Comparison of ENCODE assay signal across 9 cellular contexts in genomic region chr5:14871573-14872069, GRCh38. TPM values are rescaled to one million over a fixed set of nuclear protein-coding genes. Genes with fewer than 3 reads are reported as not detected.
DNase-seq lines count a peak whose midpoint lies in the region; ATAC-seq and TF ChIP-seq lines count a peak whose summit lies in the region.
"Had no signal": no experiment of that assay in that cellular context is flagged by ENCODE, and none has a peak within 500 bp of the region (broad histone marks: within the 10 kb centered on the region; RNA-seq: fewer than 3 reads in every experiment).

TSS of gene ANKH (minus strand) at chr5:14871778. CDS start at chr5:14871447, 331 bp downstream.

- H3K36me3 Mint-ChIP-seq in activated CD8-positive, alpha-beta T cell treated with anti-CD3 and anti-CD28 coated beads for 36 hours (ENCODE audit: low read depth) = peaks cover 17% of the 10 kb centered on the region

- no peaks in the 10 kb centered on the region for H3K9me3 Mint-ChIP-seq in activated CD8-positive, alpha-beta T cell treated with anti-CD3 and anti-CD28 coated beads for 36 hours

- peak within 1 kb of the TSS; percentile 71 to 91 (median 84) for H3K27ac ChIP-seq in BLaER1 treated with 17β-estradiol and CSF1 and Interleukin-3, amounts not matched to agents 10 nM and 100 nM
- H3K27ac ChIP-seq: neutrophil had no signal

- peaks cover 15 to 43% (median 32%) of the 10 kb centered on the region in 11 experiments; a peak in 19 of 22 replicates for H4K20me1 ChIP-seq in BLaER1 treated with 17β-estradiol and CSF1 and Interleukin-3, amounts not matched to agents 10 nM and 100 nM

- peak; percentile 87 for DNase-seq in NCI-H510A treated with DMSO at 0.1 percent for 48 hours (lab: John Stamatoyannopoulos, UW)
- DNase-seq in activated CD8-positive, alpha-beta T cell treated with anti-CD3 and anti-CD28 coated beads for 36 hours = peak; percentile 81
- DNase-seq in effector CD4-positive, alpha-beta T cell = peak; percentile 72
- peak; percentile 75 to 82 for DNase-seq in lung microvascular endothelial cell (ENCODE audit: low read depth in 2 of 2)
- DNase-seq in stimulated activated CD4-positive, alpha-beta T cell treated with anti-CD3 and anti-CD28 coated beads, TNF-alpha, amount 100 ng/mL, for 48 hours (ENCODE audit: low read depth in 3 of 3) = peak; percentile 60 to 73 (median 69)

- H3K36me3 ChIP-seq in BLaER1 treated with 17β-estradiol and CSF1 and Interleukin-3, amounts not matched to agents 10 nM and 100 nM = peaks cover 0 to 10% (median 0%) of the 10 kb centered on the region in 11 experiments; a peak in 2 of 22 replicates
- H3K36me3 ChIP-seq: neutrophil had no signal

- H3K4me3 ChIP-seq in BLaER1 treated with 17β-estradiol and CSF1 and Interleukin-3, amounts not matched to agents 10 nM and 100 nM = peak within 1 kb of the TSS; percentile 72 to 90 (median 84)

- POLR2A ChIA-PET in activated CD8-positive, alpha-beta T cell treated with anti-CD3 and anti-CD28 coated beads for 36 hours (lab: Charles Lee) = interaction anchor here (0.6 to 2.8 kb wide), 5 partner anchors 12 to 283 kb away, joined by 3 to 13 read pairs (median 4); no protein-coding TSS in a partner anchor

- TF ChIP-seq POLR2A in GM19099 (IDR thresholded peaks at IDR 0.05; ENCODE audit: extremely low read depth, insufficient read length, low read depth) = peak; percentile 21

- H3K27me3 Mint-ChIP-seq in activated CD8-positive, alpha-beta T cell treated with anti-CD3 and anti-CD28 coated beads for 36 hours = no peaks in the 10 kb centered on the region

- H3K9ac ChIP-seq in BLaER1 treated with 17β-estradiol and CSF1 and Interleukin-3, amounts not matched to agents 10 nM and 100 nM = peak within 1 kb of the TSS; percentile 79 to 96 (median 89)

- CTCF ChIA-PET in activated CD8-positive, alpha-beta T cell treated with anti-CD3 and anti-CD28 coated beads for 36 hours (lab: Charles Lee) = interaction anchor here (1.0 to 2.8 kb wide), 8 partner anchors 53 to 145 kb away, joined by 3 to 15 read pairs (median 8); no protein-coding TSS in a partner anchor

- peaks cover 0 to 29% (median 25%) of the 10 kb centered on the region in 11 experiments; a peak in 21 of 22 replicates for H3K27me3 ChIP-seq in BLaER1 treated with 17β-estradiol and CSF1 and Interleukin-3, amounts not matched to agents 10 nM and 100 nM

- peak within 1 kb of the TSS; percentile 90 for H3K4me3 Mint-ChIP-seq in activated CD8-positive, alpha-beta T cell treated with anti-CD3 and anti-CD28 coated beads for 36 hours

- H3K4me1 Mint-ChIP-seq in activated CD8-positive, alpha-beta T cell treated with anti-CD3 and anti-CD28 coated beads for 36 hours (ENCODE audit: low read depth) = peaks cover 28% of the 10 kb centered on the region

- H3K9me3 ChIP-seq in BLaER1 treated with 17β-estradiol and CSF1 and Interleukin-3, amounts not matched to agents 10 nM and 100 nM (replicated peaks in 1 of 11) = no peaks in the 10 kb centered on the region
- H3K9me3 ChIP-seq: neutrophil had no signal

- intact Hi-C loops in activated CD8-positive, alpha-beta T cell treated with anti-CD3 and anti-CD28 coated beads for 36 hours (cut with micrococcal nuclease) = loop anchor here (2.0 to 5.0 kb wide), 4 partner anchors 53 to 204 kb away; no protein-coding TSS in a partner anchor

- ATAC-seq in HG03378 (IDR thresholded peaks at IDR 0.05; ENCODE audit: unreplicated experiment) = peak; percentile 44
- peak; percentile 84 for ATAC-seq in activated CD8-positive, alpha-beta T cell treated with anti-CD3 and anti-CD28 coated beads for 36 hours

- peaks cover 23 to 39% (median 34%) of the 10 kb centered on the region in 10 experiments for H3K4me1 ChIP-seq in BLaER1 treated with 17β-estradiol and CSF1 and Interleukin-3, amounts not matched to agents 10 nM and 100 nM

- TF ChIP-seq CTCF in activated CD8-positive, alpha-beta T cell treated with anti-CD3 and anti-CD28 coated beads for 36 hours (IDR thresholded peaks at IDR 0.05) = no peak

- peak within 1 kb of the TSS; percentile 89 to 98 (median 96) for H3K4me2 ChIP-seq in BLaER1 treated with 17β-estradiol and CSF1 and Interleukin-3, amounts not matched to agents 10 nM and 100 nM

- H3K27ac Mint-ChIP-seq in activated CD8-positive, alpha-beta T cell treated with anti-CD3 and anti-CD28 coated beads for 36 hours = peak within 1 kb of the TSS; percentile 90

RNA-seq across cellular contexts. Expression of gene ANKH, which starts in this region (rescaled TPM):
- 10 to 100 TPM; 85.4 to 87.2 TPM for total RNA-seq in activated CD8-positive, alpha-beta T cell treated with anti-CD3 and anti-CD28 coated beads for 36 hours
- 6.5 and 14.7 TPM in 2 replicates for total RNA-seq in lung microvascular endothelial cell

Comparison
In these comparisons a context has a peak if more than half of its experiments do, and no peak if none do; other contexts are left out.
1. Peak in every context shown above with its lines: DNase-seq, ATAC-seq, H3K4me3 ChIP-seq and H3K27ac ChIP-seq.